ENCODE assay signal across 22 cellular contexts in genomic region chr5:171555160-171555559, GRCh38.
"Had no signal": no experiment of that assay in that cellular context is flagged by ENCODE, and none has a peak within 500 bp of the region (broad histone marks: within the 10 kb centered on the region; RNA-seq: fewer than 3 reads in every experiment).

No MANE protein-coding gene starts in this region.

- H3K4me3 ChIP-seq: coronary artery, dorsolateral prefrontal cortex, esophagus muscularis mucosa, gastroesophageal sphincter, heart left ventricle, hepatocyte, left lung, lower lobe of right lung had no signal

- H3K27ac Mint-ChIP-seq: mesothelial cell of epicardium had no signal

- H3K4me1 ChIP-seq: esophagus muscularis mucosa, foreskin keratinocyte, gastroesophageal sphincter, heart left ventricle, left lung, lower lobe of right lung had no signal

- FAIRE-seq: colon, endothelial cell of umbilical vein, frontal cortex, islet of Langerhans, keratinocyte had no signal

- H3K4me1 Mint-ChIP-seq: mesothelial cell of epicardium had no signal

- H3K36me3 Mint-ChIP-seq: mesothelial cell of epicardium had no signal

- H3K4me2 ChIP-seq: hepatocyte had no signal

- H3K4me3 Mint-ChIP-seq: mesothelial cell of epicardium had no signal

- DNase-seq: dermis blood vessel endothelial cell; dorsolateral prefrontal cortex; effector CD4-positive, alpha-beta T cell; effector memory CD4-positive, alpha-beta T cell; foreskin keratinocyte; heart left ventricle; hypothalamus; left cardiac atrium; left lung; left ventricle myocardium superior; lower lobe of right lung; mesenchymal stem cell had no signal

- ATAC-seq: foreskin keratinocyte, gastroesophageal sphincter, heart left ventricle, left cardiac atrium, left lung, left ventricle myocardium superior, lower lobe of right lung had no signal

- H3K27ac ChIP-seq: coronary artery, dorsolateral prefrontal cortex, esophagus muscularis mucosa, foreskin keratinocyte, gastroesophageal sphincter, heart left ventricle, hepatocyte, left lung, lower lobe of right lung had no signal

- H3K9me3 ChIP-seq: esophagus muscularis mucosa, lower lobe of right lung had no signal
